22 cellular contexts compared by ENCODE assay signal in genomic region chr22:48228468-48228867, GRCh38.
DNase-seq lines count a peak whose midpoint lies in the region; ATAC-seq and TF ChIP-seq lines count a peak whose summit lies in the region.
"Had no signal": no experiment of that assay in that cellular context is flagged by ENCODE, and none has a peak within 500 bp of the region (broad histone marks: within the 10 kb centered on the region; RNA-seq: fewer than 3 reads in every experiment).

No MANE protein-coding gene starts in this region.

- H2BK120ac ChIP-seq in neuronal stem cell (ENCODE audit: low read depth, low read length) = no peak overlapping the region
- no peak overlapping the region for H2BK120ac ChIP-seq in trophoblast cell (ENCODE audit: insufficient read depth, low read length, poor library complexity)

- peak overlapping the region; percentile 10 for H2BK5ac ChIP-seq in neuronal stem cell (ENCODE audit: low read length)
- no peak overlapping the region for H2BK5ac ChIP-seq in trophoblast cell (ENCODE audit: low read depth, low read length, poor library complexity)

- 88 to 96% (median 91%) methylated on average over 3 to 5 of the region's 5 CpGs for WGBS in heart left ventricle, 4 donors
- no CpG with 5 or more reads among the region's 5 CpGs for WGBS in neuronal stem cell (ENCODE audit: extremely low coverage in 2 of 2, insufficient read length in 2 of 2, insufficient replicate concordance in 1 of 2), 2 donors
- 93 to 95% methylated on average over 5 of the region's 5 CpGs for WGBS in testis, 2 donors
- no CpG with 5 or more reads among the region's 5 CpGs for WGBS in trophoblast cell (ENCODE audit: extremely low coverage, insufficient coverage, insufficient read length)

- H3K4me3 ChIP-seq in right atrium auricular region (no peak overlapping the region), heart left ventricle (no peak overlapping the region), neuronal stem cell (ENCODE audit: low read length in 2 of 2) (no peak overlapping the region), testis (no peak overlapping the region), trophoblast cell (ENCODE audit: low read depth, low read length) (no peak overlapping the region)
- H3K4me3 ChIP-seq: A549; BLaER1 treated with 17β-estradiol and CSF1 and Interleukin-3, amounts not matched to agents 10 nM and 100 nM; GM12878; GM23248 had no signal

- H2AFZ ChIP-seq in neuronal stem cell (ENCODE audit: low read length) = no peak overlapping the region
- no peak overlapping the region for H2AFZ ChIP-seq in trophoblast cell (ENCODE audit: insufficient read depth, low read length, poor library complexity)
- H2AFZ ChIP-seq: GM23248 had no signal

- H2AK5ac ChIP-seq in neuronal stem cell (ENCODE audit: low read depth, low read length) (no peak overlapping the region), trophoblast cell (ENCODE audit: low read length) (no peak overlapping the region)

- H3K79me2 ChIP-seq in trophoblast cell (ENCODE audit: control insufficient read depth, insufficient read depth, low read length, poor library complexity) = no peaks in the 10 kb centered on the region

- H2BK15ac ChIP-seq in neuronal stem cell (ENCODE audit: low read length) = no peak overlapping the region

- H4K91ac ChIP-seq in neuronal stem cell (ENCODE audit: low read depth, low read length, poor library complexity) (no peak overlapping the region), trophoblast cell (ENCODE audit: low read depth, low read length) (no peak overlapping the region)

- H3K23ac ChIP-seq in neuronal stem cell (ENCODE audit: low read depth, low read length, poor library complexity) (no peak overlapping the region), trophoblast cell (ENCODE audit: low read length) (no peak overlapping the region)

- H3K9ac ChIP-seq in neuronal stem cell (ENCODE audit: low read depth, low read length, poor library complexity) (no peak overlapping the region), trophoblast cell (ENCODE audit: low read length) (no peak overlapping the region)
- H3K9ac ChIP-seq: BLaER1 treated with 17β-estradiol and CSF1 and Interleukin-3, amounts not matched to agents 10 nM and 100 nM; GM23248 had no signal

- H3K79me1 ChIP-seq in neuronal stem cell (ENCODE audit: low read depth, low read length) = no peaks in the 10 kb centered on the region
- no peaks in the 10 kb centered on the region for H3K79me1 ChIP-seq in trophoblast cell (ENCODE audit: low read length)

- intact Hi-C loops in heart left ventricle (cut with DNase I) = no loop called here
- intact Hi-C loops in testis (cut with DNase I; ENCODE audit: low total_unique reads) = no loop called here

- H3K14ac ChIP-seq in neuronal stem cell (ENCODE audit: low read length) (no peak overlapping the region), trophoblast cell (ENCODE audit: low read length) (no peak overlapping the region)

- H3K18ac ChIP-seq in neuronal stem cell (ENCODE audit: low read length) (no peak overlapping the region), trophoblast cell (ENCODE audit: low read length) (no peak overlapping the region)

- H3K4me2 ChIP-seq in neuronal stem cell (ENCODE audit: insufficient read depth, low read length, poor library complexity, severe bottlenecking) (no peak overlapping the region), trophoblast cell (ENCODE audit: low read length) (no peak overlapping the region)
- H3K4me2 ChIP-seq: A549; BLaER1 treated with 17β-estradiol and CSF1 and Interleukin-3, amounts not matched to agents 10 nM and 100 nM had no signal

- H3K4ac ChIP-seq in neuronal stem cell (ENCODE audit: low read length) = no peak overlapping the region
- H3K4ac ChIP-seq in trophoblast cell (ENCODE audit: low read depth, low read length) = no peak overlapping the region

- no peaks in the 10 kb centered on the region for H3K4me1 ChIP-seq in right atrium auricular region
- no peaks in the 10 kb centered on the region for H3K4me1 ChIP-seq in heart left ventricle
- H3K4me1 ChIP-seq in neuronal stem cell (ENCODE audit: control insufficient read depth in 2 of 2, insufficient read depth in 1 of 2, low read depth in 1 of 2, low read length in 2 of 2) = no peaks in the 10 kb centered on the region
- H3K4me1 ChIP-seq in testis = no peaks in the 10 kb centered on the region
- no peaks in the 10 kb centered on the region for H3K4me1 ChIP-seq in trophoblast cell (ENCODE audit: control insufficient read depth in 1 of 2, insufficient read depth in 2 of 2, low read length in 2 of 2)
- H3K4me1 ChIP-seq: BE2C had no signal

- DNase-seq in right atrium auricular region (ENCODE audit: low spot score) (peak; percentile 11), heart left ventricle (no peak), neuronal stem cell (ENCODE audit: low spot score) (no peak), testis (peak; percentile 0), NCI-H345 (lab: John Stamatoyannopoulos, UW) (no peak), trophoblast cell (no peak)
- DNase-seq: 8988T; ACHN; AML-193; BE2C; CD4-positive, alpha-beta T cell; CD8-positive, alpha-beta memory T cell; DMS 273 treated with DMSO at 0.1 percent for 48 hours; DMS79; EL; GDM1; GM23248; H7; HCEC 1CT had no signal

- H3K36me3 ChIP-seq in right atrium auricular region (no peaks in the 10 kb centered on the region), heart left ventricle (no peaks in the 10 kb centered on the region), neuronal stem cell (replicated peaks in 1 of 2; ENCODE audit: control insufficient read depth in 2 of 2, insufficient read depth in 2 of 2, low read length in 2 of 2) (no peaks in the 10 kb centered on the region), testis (ENCODE audit: low read depth, missing control alignments) (no peaks in the 10 kb centered on the region), trophoblast cell (ENCODE audit: control insufficient read depth in 1 of 2, insufficient read depth in 2 of 2, low read length in 2 of 2) (no peaks in the 10 kb centered on the region)
- H3K36me3 ChIP-seq: BE2C; BLaER1 treated with 17β-estradiol and CSF1 and Interleukin-3, amounts not matched to agents 10 nM and 100 nM had no signal

- H4K12ac ChIP-seq in trophoblast cell (ENCODE audit: low read depth, low read length) = no peak overlapping the region

- H2BK12ac ChIP-seq in neuronal stem cell (ENCODE audit: low read length) = no peak overlapping the region
- no peak overlapping the region for H2BK12ac ChIP-seq in trophoblast cell (ENCODE audit: low read length)

- TF ChIP-seq CTCF in right atrium auricular region (IDR thresholded peaks at IDR 0.05) = no peak
- no peak for TF ChIP-seq CTCF in heart left ventricle (IDR thresholded peaks at IDR 0.05)
- TF ChIP-seq CTCF in testis (IDR thresholded peaks at IDR 0.05) = no peak

- no peak overlapping the region for H3K27ac ChIP-seq in right atrium auricular region
- H3K27ac ChIP-seq in heart left ventricle = no peak overlapping the region
- H3K27ac ChIP-seq in neuronal stem cell (replicated peaks; ENCODE audit: low read length) = no peak overlapping the region
- H3K27ac ChIP-seq in testis = no peak overlapping the region
- no peak overlapping the region for H3K27ac ChIP-seq in trophoblast cell (ENCODE audit: low read depth, low read length)
- H3K27ac ChIP-seq: A549; BLaER1 treated with 17β-estradiol and CSF1 and Interleukin-3, amounts not matched to agents 10 nM and 100 nM; GM23248 had no signal

- no peak for ATAC-seq in heart left ventricle
- ATAC-seq: A549, GM12878 had no signal

- H3K27me3 ChIP-seq in right atrium auricular region (no peaks in the 10 kb centered on the region), heart left ventricle (peaks cover 0 to 13% (median 0%) of the 10 kb centered on the region in 9 donors), neuronal stem cell (ENCODE audit: control insufficient read depth in 3 of 3, insufficient read depth in 3 of 3, low read depth in 1 of 3, low read length in 3 of 3) (no peaks in the 10 kb centered on the region), testis (no peaks in the 10 kb centered on the region), trophoblast cell (ENCODE audit: insufficient read depth, low read length) (no peaks in the 10 kb centered on the region)
- H3K27me3 ChIP-seq: BE2C; BLaER1 treated with 17β-estradiol and CSF1 and Interleukin-3, amounts not matched to agents 10 nM and 100 nM had no signal

- H4K8ac ChIP-seq in neuronal stem cell (ENCODE audit: low read depth, low read length) (no peak overlapping the region), trophoblast cell (ENCODE audit: low read depth, low read length) (no peak overlapping the region)

- TF ChIP-seq POLR2A in heart left ventricle (IDR thresholded peaks at IDR 0.05) (no peak), testis (IDR thresholded peaks at IDR 0.05) (no peak)

- H3K9me3 ChIP-seq in right atrium auricular region = peaks cover 0 to 23% of the 10 kb centered on the region in 2 donors
- peaks cover 0 to 25% (median 10%) of the 10 kb centered on the region in 12 donors for H3K9me3 ChIP-seq in heart left ventricle
- peaks cover 0 to 2% of the 10 kb centered on the region in 2 donors for H3K9me3 ChIP-seq in neuronal stem cell (replicated peaks in 1 of 2; ENCODE audit: control insufficient read depth in 2 of 2, insufficient read depth in 1 of 2, low read depth in 1 of 2, low read length in 2 of 2)
- H3K9me3 ChIP-seq in testis = no peaks in the 10 kb centered on the region
- H3K9me3 ChIP-seq in trophoblast cell (ENCODE audit: insufficient read depth, low read depth, low read length) = peaks cover 14% of the 10 kb centered on the region
- H3K9me3 ChIP-seq: BE2C had no signal

Comparison
In these comparisons a context has a peak if more than half of its experiments do, and no peak if none do; other contexts are left out.
1. DNase-seq: peak in right atrium auricular region (single experiment) and testis (single experiment); none in heart left ventricle (0 of 5), neuronal stem cell (single experiment), NCI-H345 (single experiment) and trophoblast cell (0 of 2).